ENCODE assay signal across 1 cellular context in genomic region chr3:150691414-150692040, GRCh38.
TF ChIP-seq lines count a peak whose summit lies in the region.

No MANE protein-coding gene starts in this region.

TF ChIP-seq in GM23338, 12 proteins besides CTCF, POLR2A, EP300 and RAD21:
- TF ChIP-seq ZNF462 (CRISPR knock-in tag; IDR thresholded peaks at IDR 0.05): no peak
- TF ChIP-seq REST (IDR thresholded peaks at IDR 0.05; ENCODE audit: unreplicated experiment): no peak
- TF ChIP-seq CREB1 (CRISPR knock-in tag; IDR thresholded peaks at IDR 0.05; ENCODE audit: low read depth): no peak
- TF ChIP-seq JUNB (IDR thresholded peaks at IDR 0.05; ENCODE audit: unreplicated experiment): no peak
- TF ChIP-seq ETS1 (IDR thresholded peaks at IDR 0.05): no peak
- no peak for TF ChIP-seq STAT1 (IDR thresholded peaks at IDR 0.05; ENCODE audit: unreplicated experiment)
- TF ChIP-seq EZH2phosphoT487 (IDR thresholded peaks at IDR 0.05; ENCODE audit: unreplicated experiment): no peak
- no peak for TF ChIP-seq ZNF331 (CRISPR knock-in tag; IDR thresholded peaks at IDR 0.05; ENCODE audit: low read depth)
- TF ChIP-seq NANOG (IDR thresholded peaks at IDR 0.05; ENCODE audit: borderline replicate concordance): no peak
- TF ChIP-seq EZH2 (IDR thresholded peaks at IDR 0.05; ENCODE audit: low read depth, unreplicated experiment): no peak
- TF ChIP-seq ZNF114 (CRISPR knock-in tag; IDR thresholded peaks at IDR 0.05): no peak
